ENCODE assay signal across 1 cellular context in the genomic region with DNA sequence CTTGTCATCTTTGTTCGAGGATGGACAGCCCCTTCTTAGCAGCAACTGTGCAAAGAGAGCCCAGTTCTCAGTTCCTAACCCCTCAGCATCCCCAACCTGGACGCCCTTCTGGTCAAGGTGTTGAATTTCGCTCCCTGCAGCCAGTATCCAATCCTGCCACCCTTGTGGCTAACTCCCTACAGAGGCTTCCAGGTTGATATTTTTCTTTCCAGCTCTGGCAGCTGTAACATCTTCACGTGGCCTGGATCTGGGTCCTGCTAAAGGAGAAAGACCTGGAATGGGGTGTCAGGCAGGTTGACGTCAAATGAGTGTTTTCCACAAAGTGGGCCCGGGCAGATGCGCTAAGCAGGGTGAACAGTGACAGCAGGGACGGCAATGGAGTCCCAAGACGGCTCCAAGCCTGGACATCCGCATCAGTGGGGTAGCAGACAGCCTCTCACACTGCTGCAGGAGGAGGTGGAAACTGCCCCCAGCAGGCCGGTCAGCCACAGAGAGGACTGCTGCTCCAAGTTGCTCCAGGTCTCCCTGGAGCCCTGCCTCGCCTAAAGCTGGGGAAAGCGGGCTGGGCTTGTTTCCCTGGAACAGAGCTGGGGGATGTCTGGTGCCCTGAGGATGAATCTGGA.
TF ChIP-seq lines count a peak whose summit lies in the region.

No MANE protein-coding gene starts in this region.

TF ChIP-seq in endothelial cell of umbilical vein, 7 proteins besides CTCF, POLR2A, EP300 and RAD21 (continued from another document):
- no peak for TF ChIP-seq GATA2 (IDR thresholded peaks at IDR 0.05; ENCODE audit: insufficient read depth, insufficient read length, low read depth, low read length)
- TF ChIP-seq JUN (IDR thresholded peaks at IDR 0.05; ENCODE audit: borderline replicate concordance, insufficient read depth, insufficient read length, low read depth): no peak
- TF ChIP-seq, protein P1, sequence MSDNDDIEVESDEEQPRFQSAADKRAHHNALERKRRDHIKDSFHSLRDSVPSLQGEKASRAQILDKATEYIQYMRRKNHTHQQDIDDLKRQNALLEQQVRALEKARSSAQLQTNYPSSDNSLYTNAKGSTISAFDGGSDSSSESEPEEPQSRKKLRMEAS (IDR thresholded peaks at IDR 0.05; ENCODE audit: insufficient read depth, insufficient read length): no peak
- no peak for TF ChIP-seq EZH2 (IDR thresholded peaks at IDR 0.05; ENCODE audit: borderline replicate concordance, low read depth, low read length, severe bottlenecking)
- no peak for TF ChIP-seq MYC (IDR thresholded peaks at IDR 0.05; ENCODE audit: low read depth, low read length)
